Comparison of ENCODE assay signal across 22 cellular contexts in genomic region chr7:121211253-121211652, GRCh38.
DNase-seq lines count a peak whose midpoint lies in the region; ATAC-seq, FAIRE-seq and TF ChIP-seq lines count a peak whose summit lies in the region.
"Had no signal": no experiment of that assay in that cellular context is flagged by ENCODE, and none has a peak within 500 bp of the region (broad histone marks: within the 10 kb centered on the region; RNA-seq: fewer than 3 reads in every experiment).

No MANE protein-coding gene starts in this region.

- no peak for FAIRE-seq in RCC 7860 (lab: Jason Lieb, UNC)

- H3K27me3 ChIP-seq in thyroid gland = no peaks in the 10 kb centered on the region

- peaks cover 6% of the 10 kb centered on the region for H3K9me3 Mint-ChIP-seq in memory B cell

- TF ChIP-seq POLR2A in thyroid gland (IDR thresholded peaks at IDR 0.05) = no peak

- TF ChIP-seq CTCF in thyroid gland (IDR thresholded peaks at IDR 0.05) = no peak

- ATAC-seq in memory B cell (ENCODE audit: low read depth) = no peak

- no peaks in the 10 kb centered on the region for H3K36me3 ChIP-seq in thyroid gland

- peak overlapping the region; percentile 86 for H3K27ac Mint-ChIP-seq in memory B cell
- H3K27ac Mint-ChIP-seq: CD14-positive monocyte had no signal

- DNase-seq in DMS 273 (lab: John Stamatoyannopoulos, UW; ENCODE audit: unreplicated experiment) (peak; percentile 15), DMS 273 treated with DMSO at 0.1 percent for 48 hours (lab: John Stamatoyannopoulos, UW) (no peak), SK-MEL-5 (ENCODE audit: low read depth, low spot score) (peak; percentile 39), memory B cell (ENCODE audit: low spot score in 2 of 2) (no peak), thyroid gland (peak; percentile 4 to 20), NCI-H526 treated with DMSO at 0.1 percent for 48 hours (lab: John Stamatoyannopoulos, UW) (no peak), RCC 7860 (ENCODE audit: low spot score) (no peak)
- no peak for DNase-seq in activated CD8-positive, alpha-beta memory T cell treated with anti-CD3 and anti-CD28 coated beads, Interleukin-2, amount 50 U/mL, for 4 hours
- DNase-seq: ACHN, DMS79, H7, Karpas-422, MV-4-11, NCI-H1105 treated with DMSO at 0.1 percent for 48 hours, NCI-H2029 treated with DMSO at 0.1 percent for 48 hours, NCI-H226, NCI-H510A treated with DMSO at 0.1 percent for 48 hours, OCI-M1, Right ventricle myocardium superior had no signal

- no peaks in the 10 kb centered on the region for H3K4me1 ChIP-seq in thyroid gland

- H3K27ac ChIP-seq in thyroid gland = no peak overlapping the region
- H3K27ac ChIP-seq: 22Rv1 had no signal

- no peak overlapping the region for H3K4me3 ChIP-seq in thyroid gland (replicated peaks in 1 of 3)

- H3K4me1 Mint-ChIP-seq in memory B cell = peaks cover 27% of the 10 kb centered on the region
- H3K4me1 Mint-ChIP-seq: CD14-positive monocyte had no signal

- WGBS in thyroid gland, 2 donors = 39 to 42% methylated on average over 3 of the region's 3 CpGs

- intact Hi-C loops in thyroid gland (cut with DNase I) = no loop called here

- peaks cover 14% of the 10 kb centered on the region for H3K36me3 Mint-ChIP-seq in memory B cell
- H3K36me3 Mint-ChIP-seq: CD14-positive monocyte had no signal

- in situ Hi-C loops in SK-MEL-5 (cut with HindIII; ENCODE audit: low pct_unique_long_range_greater_than_20kb, low sequenced_read_pairs) = no loop called here

- no peaks in the 10 kb centered on the region for H3K27me3 Mint-ChIP-seq in memory B cell
- H3K27me3 Mint-ChIP-seq: IgD-negative memory B cell had no signal

- H3K4me3 Mint-ChIP-seq in memory B cell = no peak overlapping the region
- H3K4me3 Mint-ChIP-seq: CD14-positive monocyte had no signal

- no peaks in the 10 kb centered on the region for H3K9me3 ChIP-seq in thyroid gland

Comparison
In these comparisons a context has a peak if more than half of its experiments do, and no peak if none do; other contexts are left out.
1. DNase-seq: peak in DMS 273 (single experiment), SK-MEL-5 (single experiment) and thyroid gland (2 of 2); none in DMS 273 treated with DMSO at 0.1 percent for 48 hours (single experiment), memory B cell (0 of 2), activated CD8-positive, alpha-beta memory T cell treated with anti-CD3 and anti-CD28 coated beads, Interleukin-2, amount 50 U/mL, for 4 hours (single experiment), NCI-H526 treated with DMSO at 0.1 percent for 48 hours (single experiment) and RCC 7860 (single experiment).